ENCODE assay signal across 8 cellular contexts in the genomic region with DNA sequence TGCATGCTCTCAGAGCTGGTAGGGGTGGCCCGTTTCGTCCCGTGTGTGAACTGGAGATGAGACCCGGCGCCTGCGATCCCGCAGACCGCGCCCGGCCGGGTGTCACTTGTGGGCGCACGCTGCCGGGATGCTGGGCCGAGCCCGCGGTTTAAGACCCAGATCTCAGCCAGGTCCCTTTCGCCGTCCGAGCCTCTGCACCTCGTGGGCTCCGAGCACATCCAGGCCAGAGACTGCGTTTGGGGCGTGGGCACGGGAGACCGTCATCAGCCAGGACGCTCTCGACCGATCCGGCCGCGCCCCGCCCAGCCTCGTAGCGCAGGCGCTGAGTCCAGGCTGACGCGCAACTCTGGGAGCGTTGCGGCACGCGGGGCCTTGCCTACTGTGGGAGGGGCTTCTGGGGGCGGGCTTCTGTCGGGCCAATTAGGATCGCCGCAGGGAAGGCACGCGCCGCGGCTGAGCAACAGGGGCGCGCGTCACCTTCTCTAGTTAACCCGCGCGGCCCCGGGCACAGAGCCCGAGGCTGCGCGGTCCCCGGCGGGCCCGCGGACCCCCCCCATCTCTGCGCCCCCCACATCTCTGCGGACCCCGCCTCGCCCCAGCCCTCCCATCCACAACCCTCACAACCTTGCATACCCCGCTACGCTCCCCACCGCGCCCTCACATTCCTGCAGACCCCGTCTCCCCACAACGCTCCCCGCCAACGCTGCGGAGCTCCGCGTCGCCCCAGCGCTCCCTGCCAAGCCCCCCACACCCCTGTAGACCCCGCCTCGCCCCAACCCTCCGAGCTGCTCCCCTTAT.
DNase-seq lines count a peak whose midpoint lies in the region; ATAC-seq lines count a peak whose summit lies in the region.

No MANE protein-coding gene starts in this region.

- DNase-seq in AML-193 (lab: John Stamatoyannopoulos, UW) (peak; percentile 90 to 94), GM19238 (ENCODE audit: insufficient read length, low spot score) (peak; percentile 99), NCI-H510A treated with DMSO at 0.1 percent for 48 hours (lab: John Stamatoyannopoulos, UW) (peak; percentile 76), left kidney (ENCODE audit: low read depth, low spot score) (peak; percentile 99)
- peak; percentile 96 to 97 for DNase-seq in activated CD4-positive, alpha-beta T cell treated with anti-CD3 and anti-CD28 coated beads for 4 hours
- peak; percentile 97 for DNase-seq in stimulated activated CD4-positive, alpha-beta T cell treated with anti-CD3 and anti-CD28 coated beads, Interleukin-1b, Interleukin-23, amount 100 ng/mL, for 48 hours

- peak; percentile 65 for ATAC-seq in HG03439 (IDR thresholded peaks at IDR 0.05; ENCODE audit: unreplicated experiment)

- peak overlapping the region; percentile 90 for H3K27ac ChIP-seq in cingulate gyrus (ENCODE audit: low read depth, low read length)

Comparison
In these comparisons a context has a peak if more than half of its experiments do, and no peak if none do; other contexts are left out.
1. Peak in every context shown above with its lines: DNase-seq, ATAC-seq and H3K27ac ChIP-seq.